Comparison of ENCODE assay signal across 19 cellular contexts in the genomic region with DNA sequence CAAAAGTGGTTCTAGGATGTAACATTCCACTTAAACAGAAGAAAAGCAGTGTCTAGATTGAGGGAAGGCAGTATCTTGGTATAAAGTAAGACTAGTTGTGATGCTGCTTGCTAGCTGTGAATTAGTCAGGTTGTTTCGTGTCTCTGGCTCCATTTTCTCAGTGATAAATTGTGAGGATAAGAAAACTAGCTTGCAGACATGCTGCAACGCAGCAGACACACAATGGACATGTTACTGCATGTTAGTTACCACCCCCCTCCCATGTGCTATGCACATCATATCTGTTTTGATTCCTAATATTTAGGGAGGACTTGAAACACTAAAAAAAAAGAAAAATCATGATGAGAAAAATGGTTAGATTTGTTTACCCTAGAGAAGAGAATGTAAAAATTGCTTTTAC.
"Had no signal": no experiment of that assay in that cellular context is flagged by ENCODE, and none has a peak within 500 bp of the region (broad histone marks: within the 10 kb centered on the region; RNA-seq: fewer than 3 reads in every experiment).

No MANE protein-coding gene starts in this region.

- H2AFZ ChIP-seq: parathyroid adenoma had no signal

- H3K27me3 Mint-ChIP-seq: activated naive CD8-positive, alpha-beta T cell treated with anti-CD3 and anti-CD28 coated beads for 36 hours; stimulated activated memory B cell treated with anti-CD40 and anti-IgM and Interleukin-4, amounts not matched to agents 10 μg/mL and 1 μg/mL and 100 μg/mL, for 72 hours had no signal

- H3K9me3 ChIP-seq: lower lobe of right lung, neutrophil, tibial artery, vagina had no signal

- H3K4me3 Mint-ChIP-seq: activated naive CD8-positive, alpha-beta T cell treated with anti-CD3 and anti-CD28 coated beads for 36 hours; stimulated activated memory B cell treated with anti-CD40 and anti-IgM and Interleukin-4, amounts not matched to agents 10 μg/mL and 1 μg/mL and 100 μg/mL, for 72 hours; T-helper 2 cell treated with Interferon-gamma antibody and Interleukin-4, amounts not matched to agents 5 μg/mL and 100 μg/mL, for 36 hours had no signal

- H3K27me3 ChIP-seq: brain microvascular endothelial cell, foreskin keratinocyte, neutrophil, tibial artery, vagina had no signal

- H3K4me1 ChIP-seq: parathyroid adenoma had no signal

- DNase-seq: activated CD4-positive, alpha-beta T cell treated with anti-CD3 and anti-CD28 coated beads, Interleukin-2, amount 50 U/mL, for 1 hour; activated CD8-positive, alpha-beta memory T cell treated with anti-CD3 and anti-CD28 coated beads for 24 hours; activated naive CD8-positive, alpha-beta T cell treated with anti-CD3 and anti-CD28 coated beads for 36 hours; amygdala; brain microvascular endothelial cell; cerebellar nuclear complex; effector CD8-positive, alpha-beta T cell; glutamatergic neuron; lower lobe of right lung; stimulated activated CD4-positive, alpha-beta T cell treated with anti-CD3 and anti-CD28 coated beads, Interleukin-12 subunit alpha, Interleukin-12 subunit beta, amount 100 ng/mL, for 4 hours; SW 1271; tibial artery had no signal

- H3K36me3 ChIP-seq: brain microvascular endothelial cell, lower lobe of right lung, neutrophil, tibial artery, vagina had no signal

- H3K36me3 Mint-ChIP-seq: activated naive CD8-positive, alpha-beta T cell treated with anti-CD3 and anti-CD28 coated beads for 36 hours; stimulated activated memory B cell treated with anti-CD40 and anti-IgM and Interleukin-4, amounts not matched to agents 10 μg/mL and 1 μg/mL and 100 μg/mL, for 72 hours had no signal

- H3K27ac Mint-ChIP-seq: activated naive CD8-positive, alpha-beta T cell treated with anti-CD3 and anti-CD28 coated beads for 36 hours; T-helper 2 cell treated with Interferon-gamma antibody and Interleukin-4, amounts not matched to agents 5 μg/mL and 100 μg/mL, for 36 hours had no signal

- H3K9ac ChIP-seq: parathyroid adenoma had no signal

- FAIRE-seq: endothelial cell of umbilical vein had no signal

- H3K4me3 ChIP-seq: lower lobe of right lung, tibial artery, vagina had no signal

- ATAC-seq: foreskin keratinocyte; lower lobe of right lung; stimulated activated memory B cell treated with anti-CD40 and anti-IgM and Interleukin-4, amounts not matched to agents 10 μg/mL and 1 μg/mL and 100 μg/mL, for 72 hours had no signal

- H3K27ac ChIP-seq: brain microvascular endothelial cell, foreskin keratinocyte, lower lobe of right lung, neutrophil, parathyroid adenoma, tibial artery, vagina had no signal
